ENCODE assay signal across 17 cellular contexts in genomic region chr4:141890279-141890678, GRCh38.
"Had no signal": no experiment of that assay in that cellular context is flagged by ENCODE, and none has a peak within 500 bp of the region (broad histone marks: within the 10 kb centered on the region; RNA-seq: fewer than 3 reads in every experiment).

No MANE protein-coding gene starts in this region.

- DNase-seq: activated CD4-positive, alpha-beta T cell treated with anti-CD3 and anti-CD28 coated beads, Interleukin-2, amount 50 U/mL, for 4 hours; activated CD4-positive, CD25-positive, alpha-beta regulatory T cell treated with anti-CD3 and anti-CD28 coated beads, Interleukin-2, amount 50 U/mL, for 72 hours; activated naive CD4-positive, alpha-beta T cell treated with anti-CD3 and anti-CD28 coated beads for 36 hours; activated naive CD8-positive, alpha-beta T cell treated with anti-CD3 and anti-CD28 coated beads, Interleukin-2, amount 50 U/mL, for 24 hours; activated T-cell treated with anti-CD3 and anti-CD28 coated beads for 4 hours; esophagus squamous epithelium; heart left ventricle; midbrain; stimulated activated CD4-positive, alpha-beta T cell treated with anti-CD3 and anti-CD28 coated beads, Interleukin-12 subunit alpha, Interleukin-12 subunit beta, amount 100 ng/mL, for 4 hours; stimulated activated CD4-positive, alpha-beta T cell treated with anti-CD3 and anti-CD28 coated beads, Interleukin-2, amount 100 ng/mL, for 24 hours; stomach; SW 1271; testis; upper lobe of left lung had no signal

- H3K4me3 ChIP-seq: ascending aorta, esophagus squamous epithelium, heart left ventricle, lung, stomach, testis, upper lobe of left lung had no signal

- H3K27ac ChIP-seq: ascending aorta, esophagus squamous epithelium, heart left ventricle, stomach, testis, upper lobe of left lung had no signal

- ATAC-seq: activated naive CD8-positive, alpha-beta T cell treated with anti-CD3 and anti-CD28 coated beads, Interleukin-2, amount 50 U/mL, for 24 hours; activated T-helper 17 cell treated with anti-CD3 and anti-CD28 coated beads, Interleukin-2, amount 50 U/mL, for 72 hours; heart left ventricle had no signal
